ENCODE assay signal across 15 cellular contexts in genomic region chr9:119221281-119221680, GRCh38.
"Had no signal": no experiment of that assay in that cellular context is flagged by ENCODE, and none has a peak within 500 bp of the region (broad histone marks: within the 10 kb centered on the region; RNA-seq: fewer than 3 reads in every experiment).

No MANE protein-coding gene starts in this region.

- ATAC-seq: naive thymus-derived CD4-positive, alpha-beta T cell; right lobe of liver had no signal

- H3K4me1 Mint-ChIP-seq: activated naive CD8-positive, alpha-beta T cell treated with anti-CD3 and anti-CD28 coated beads, Interleukin-2, amount 10 ng/mL, durations not matched to agents 7 days and 5 days; naive thymus-derived CD4-positive, alpha-beta T cell had no signal

- H3K36me3 ChIP-seq: breast epithelium, right lobe of liver, transverse colon had no signal

- H3K4me3 ChIP-seq: breast epithelium, lung, right lobe of liver, transverse colon had no signal

- DNase-seq: activated CD4-positive, alpha-beta T cell treated with anti-CD3 and anti-CD28 coated beads, Interleukin-2, amount 50 U/mL, for 48 hours; activated CD4-positive, CD25-positive, alpha-beta regulatory T cell treated with anti-CD3 and anti-CD28 coated beads, Interleukin-2, amount 50 U/mL, for 72 hours; activated naive CD8-positive, alpha-beta T cell treated with anti-CD3 and anti-CD28 coated beads, Interleukin-2, amount 10 ng/mL, durations not matched to agents 7 days and 5 days; aorta; hippocampal formation; naive thymus-derived CD4-positive, alpha-beta T cell; nucleus accumbens; right lobe of liver; stimulated activated CD4-positive, alpha-beta T cell treated with anti-CD3 and anti-CD28 coated beads, Interleukin-2, amount 100 ng/mL, for 24 hours; stimulated activated naive CD4-positive, alpha-beta T cell; substantia nigra; T-helper 9 cell; transverse colon had no signal

- H3K4me3 Mint-ChIP-seq: activated naive CD8-positive, alpha-beta T cell treated with anti-CD3 and anti-CD28 coated beads, Interleukin-2, amount 10 ng/mL, durations not matched to agents 7 days and 5 days; naive thymus-derived CD4-positive, alpha-beta T cell had no signal

- H3K36me3 Mint-ChIP-seq: activated naive CD8-positive, alpha-beta T cell treated with anti-CD3 and anti-CD28 coated beads, Interleukin-2, amount 10 ng/mL, durations not matched to agents 7 days and 5 days; naive thymus-derived CD4-positive, alpha-beta T cell had no signal

- H3K27me3 ChIP-seq: breast epithelium, right lobe of liver, transverse colon had no signal

- H3K27me3 Mint-ChIP-seq: activated naive CD8-positive, alpha-beta T cell treated with anti-CD3 and anti-CD28 coated beads, Interleukin-2, amount 10 ng/mL, durations not matched to agents 7 days and 5 days; naive thymus-derived CD4-positive, alpha-beta T cell had no signal

- H3K9me3 ChIP-seq: breast epithelium, right lobe of liver, transverse colon had no signal

- H3K27ac ChIP-seq: breast epithelium, right lobe of liver, transverse colon had no signal

- H3K27ac Mint-ChIP-seq: activated naive CD8-positive, alpha-beta T cell treated with anti-CD3 and anti-CD28 coated beads, Interleukin-2, amount 10 ng/mL, durations not matched to agents 7 days and 5 days; naive thymus-derived CD4-positive, alpha-beta T cell had no signal

- H3K4me1 ChIP-seq: breast epithelium, right lobe of liver had no signal
